Comparison of ENCODE assay signal across 17 cellular contexts in the genomic region with DNA sequence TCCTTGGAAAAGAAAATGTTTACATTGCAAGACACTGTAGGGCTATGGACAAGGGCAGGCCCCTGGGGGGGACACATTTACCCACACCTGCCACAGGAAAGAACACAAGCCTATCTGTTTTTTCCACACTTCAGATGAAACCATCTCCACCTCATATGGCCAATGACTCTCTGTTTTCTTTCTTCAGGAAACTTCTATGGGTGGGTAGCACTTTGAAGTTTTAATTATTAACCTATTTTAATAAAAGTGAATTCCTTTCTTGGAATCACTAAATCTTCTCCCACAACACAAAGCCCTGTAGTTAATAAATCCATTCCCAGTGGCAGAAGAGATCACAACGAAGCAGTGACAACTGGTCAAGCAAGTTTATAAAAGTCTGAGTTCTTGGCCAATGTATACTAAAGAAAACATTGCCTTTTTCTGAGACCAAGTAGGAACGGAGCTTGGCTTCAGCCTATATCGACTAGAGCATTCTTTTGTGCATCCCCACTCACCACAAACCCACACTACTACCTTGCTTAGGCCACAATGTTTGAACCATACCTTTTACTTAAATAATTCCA.
"Had no signal": no experiment of that assay in that cellular context is flagged by ENCODE, and none has a peak within 500 bp of the region (broad histone marks: within the 10 kb centered on the region; RNA-seq: fewer than 3 reads in every experiment).

No MANE protein-coding gene starts in this region.

- H3K36me3 Mint-ChIP-seq: brain had no signal

- H3K36me3 ChIP-seq: uterus, WERI-Rb-1 had no signal

- DNase-seq: activated CD4-positive, alpha-beta T cell treated with anti-CD3 and anti-CD28 coated beads for 36 hours; activated effector memory CD4-positive, alpha-beta T cell treated with Interleukin-2 at 50 U/mL for 16 hours; amniotic stem cell; effector memory CD8-positive, alpha-beta T cell; hippocampal formation; left cardiac atrium; mammary epithelial cell; stimulated activated CD4-positive, alpha-beta T cell treated with anti-CD3 and anti-CD28 coated beads, Interleukin-4, amount 100 ng/mL, for 1 hour; stimulated activated CD8-positive, alpha-beta memory T cell treated with anti-CD3 and anti-CD28 coated beads, Interleukin-4, amount 100 ng/mL, for 48 hours; stimulated activated naive CD8-positive, alpha-beta T cell treated with anti-CD3 and anti-CD28 coated beads, Interleukin-15, amount 100 ng/mL, for 72 hours; uterus; WERI-Rb-1 had no signal

- H3K4me3 ChIP-seq: uterus had no signal

- H3K27ac ChIP-seq: epithelial cell of prostate, uterus, WERI-Rb-1 had no signal

- H3K27ac Mint-ChIP-seq: activated CD4-positive, alpha-beta T cell treated with anti-CD3 and anti-CD28 coated beads for 36 hours; activated naive CD4-positive, alpha-beta T cell treated with anti-CD3 and anti-CD28 coated beads, Interleukin-2, amount 50 U/mL, for 72 hours; brain; dendritic cell treated with granulocyte-macrophage colony-stimulating factor and Interleukin-4, amounts not matched to agents 40 ng/mL and 50 ng/mL, for 4 days; effector memory CD8-positive, alpha-beta T cell had no signal

- H3K4me1 Mint-ChIP-seq: brain had no signal

- H3K27me3 ChIP-seq: uterus had no signal

- H3K9me3 ChIP-seq: uterus had no signal

- H3K4me3 Mint-ChIP-seq: activated CD4-positive, alpha-beta T cell treated with anti-CD3 and anti-CD28 coated beads for 36 hours; brain; dendritic cell treated with granulocyte-macrophage colony-stimulating factor and Interleukin-4, amounts not matched to agents 40 ng/mL and 50 ng/mL, for 4 days; effector memory CD8-positive, alpha-beta T cell; natural killer cell treated with Interleukin-12 subunit alpha and Interleukin-12 subunit beta and Interleukin-15 and Interleukin-18, amount 100 ng/mL, for 72 hours; stimulated activated naive CD8-positive, alpha-beta T cell treated with anti-CD3 and anti-CD28 coated beads, Interleukin-15, amount 100 ng/mL, for 72 hours had no signal

- H3K4me1 ChIP-seq: uterus had no signal

- ATAC-seq: activated CD4-positive, alpha-beta T cell treated with anti-CD3 and anti-CD28 coated beads for 36 hours; activated naive CD4-positive, alpha-beta T cell treated with anti-CD3 and anti-CD28 coated beads, Interleukin-2, amount 50 U/mL, for 72 hours; effector memory CD8-positive, alpha-beta T cell; left cardiac atrium; natural killer cell treated with Interleukin-12 subunit alpha and Interleukin-12 subunit beta and Interleukin-15 and Interleukin-18, amount 100 ng/mL, for 72 hours; stimulated activated naive CD8-positive, alpha-beta T cell treated with anti-CD3 and anti-CD28 coated beads, Interleukin-15, amount 100 ng/mL, for 72 hours had no signal

- H3K27me3 Mint-ChIP-seq: activated CD4-positive, alpha-beta T cell treated with anti-CD3 and anti-CD28 coated beads for 36 hours; dendritic cell treated with granulocyte-macrophage colony-stimulating factor and Interleukin-4, amounts not matched to agents 40 ng/mL and 50 ng/mL, for 4 days; natural killer cell treated with Interleukin-12 subunit alpha and Interleukin-12 subunit beta and Interleukin-15 and Interleukin-18, amount 100 ng/mL, for 72 hours; stimulated activated naive CD8-positive, alpha-beta T cell treated with anti-CD3 and anti-CD28 coated beads, Interleukin-15, amount 100 ng/mL, for 72 hours had no signal
